In genomic region chr2:73697606-73698005, GRCh38 we compare ENCODE assay signal across 22 cellular contexts.
"Had no signal": no experiment of that assay in that cellular context is flagged by ENCODE, and none has a peak within 500 bp of the region (broad histone marks: within the 10 kb centered on the region; RNA-seq: fewer than 3 reads in every experiment).

No MANE protein-coding gene starts in this region.

- ATAC-seq: activated CD8-positive, alpha-beta memory T cell treated with anti-CD3 and anti-CD28 coated beads, Interleukin-2, amount 10 ng/mL, durations not matched to agents 7 days and 5 days; left cardiac atrium; natural killer cell treated with Interleukin-12 subunit alpha and Interleukin-12 subunit beta and Interleukin-15 and Interleukin-18, amount 100 ng/mL, for 72 hours; stimulated activated naive B cell treated with anti-CD40 and anti-IgM and Interleukin-4, amounts not matched to agents 10 μg/mL and 1 μg/mL and 100 μg/mL, for 72 hours had no signal

- H3K4me3 ChIP-seq: cardiac muscle cell, esophagus muscularis mucosa, sigmoid colon, testis, upper lobe of left lung had no signal

- DNase-seq: activated CD4-positive, alpha-beta memory T cell treated with anti-CD3 and anti-CD28 coated beads, Interleukin-2, amount 10 ng/mL, durations not matched to agents 7 days and 5 days; activated CD4-positive, alpha-beta T cell treated with anti-CD3 and anti-CD28 coated beads for 48 hours; activated CD8-positive, alpha-beta memory T cell treated with anti-CD3 and anti-CD28 coated beads, Interleukin-2, amount 10 ng/mL, durations not matched to agents 7 days and 5 days; activated effector memory CD4-positive, alpha-beta T cell treated with anti-CD3 and anti-CD28 coated beads, Interleukin-2, amount 50 U/mL, for 16 hours; activated naive CD4-positive, alpha-beta T cell treated with anti-CD3 and anti-CD28 coated beads, Interleukin-2, amount 10 ng/mL, durations not matched to agents 7 days and 5 days; activated T-cell treated with anti-CD3 and anti-CD28 coated beads for 4 hours; amygdala; foreskin melanocyte; hippocampal formation; left cardiac atrium; midbrain; retina; sigmoid colon; stimulated activated CD4-positive, alpha-beta T cell treated with anti-CD3 and anti-CD28 coated beads, Interleukin-2, amount 100 ng/mL, for 48 hours; stimulated activated CD8-positive, alpha-beta memory T cell treated with anti-CD3 and anti-CD28 coated beads, Interleukin-4, amount 100 ng/mL, for 48 hours; stimulated activated naive B cell treated with anti-CD40 and anti-IgM and Interleukin-4, amounts not matched to agents 10 μg/mL and 1 μg/mL and 100 μg/mL, for 72 hours; T1000; testis; upper lobe of left lung had no signal
